ENCODE assay signal across 18 cellular contexts in genomic region chr15:73029003-73029527, GRCh38.
"Had no signal": no experiment of that assay in that cellular context is flagged by ENCODE, and none has a peak within 500 bp of the region (broad histone marks: within the 10 kb centered on the region; RNA-seq: fewer than 3 reads in every experiment).

No MANE protein-coding gene starts in this region.

- H3K27ac Mint-ChIP-seq: activated naive CD8-positive, alpha-beta T cell; naive thymus-derived CD4-positive, alpha-beta T cell; stimulated activated memory B cell treated with anti-CD40 and anti-IgM and Interleukin-4, amounts not matched to agents 10 μg/mL and 1 μg/mL and 100 μg/mL, for 72 hours; T-helper 1 cell treated with Interleukin-12 subunit alpha and Interleukin-12 subunit beta and Interleukin-4 antibody, amounts not matched to agents 30 μg/mL and 1 μg/mL, for 36 hours had no signal

- ATAC-seq: foreskin keratinocyte; left lung; naive thymus-derived CD4-positive, alpha-beta T cell; stimulated activated memory B cell treated with anti-CD40 and anti-IgM and Interleukin-4, amounts not matched to agents 10 μg/mL and 1 μg/mL and 100 μg/mL, for 72 hours had no signal

- H3K4me3 Mint-ChIP-seq: activated naive CD8-positive, alpha-beta T cell; naive thymus-derived CD4-positive, alpha-beta T cell; stimulated activated memory B cell treated with anti-CD40 and anti-IgM and Interleukin-4, amounts not matched to agents 10 μg/mL and 1 μg/mL and 100 μg/mL, for 72 hours; T-helper 1 cell treated with Interleukin-12 subunit alpha and Interleukin-12 subunit beta and Interleukin-4 antibody, amounts not matched to agents 30 μg/mL and 1 μg/mL, for 36 hours had no signal

- H3K36me3 ChIP-seq: cardiac muscle cell, left lung, spleen, thoracic aorta, upper lobe of left lung had no signal

- H3K79me2 ChIP-seq: hepatocyte had no signal

- H3K9me3 Mint-ChIP-seq: naive thymus-derived CD4-positive, alpha-beta T cell; stimulated activated memory B cell treated with anti-CD40 and anti-IgM and Interleukin-4, amounts not matched to agents 10 μg/mL and 1 μg/mL and 100 μg/mL, for 72 hours; T-helper 1 cell treated with Interleukin-12 subunit alpha and Interleukin-12 subunit beta and Interleukin-4 antibody, amounts not matched to agents 30 μg/mL and 1 μg/mL, for 36 hours had no signal

- H3K4me1 ChIP-seq: foreskin keratinocyte, left lung, spleen had no signal

- H3K4me3 ChIP-seq: cardiac muscle cell, hepatocyte, left lung, spleen, thoracic aorta, upper lobe of left lung had no signal

- H3K27ac ChIP-seq: cardiac muscle cell, epithelial cell of prostate, foreskin keratinocyte, hepatocyte, left lung, spleen, thoracic aorta, upper lobe of left lung had no signal

- H3K27me3 ChIP-seq: cardiac muscle cell, hepatocyte, upper lobe of left lung had no signal

- DNase-seq: activated CD4-positive, alpha-beta T cell treated with anti-CD3 and anti-CD28 coated beads, Interleukin-2, amount 50 U/mL, for 4 hours; activated gamma-delta T cell; amniotic stem cell; foreskin keratinocyte; kidney; left lung; mammary epithelial cell; naive thymus-derived CD4-positive, alpha-beta T cell; spleen; stimulated activated CD4-positive, alpha-beta T cell treated with anti-CD3 and anti-CD28 coated beads, Interleukin-4, amount 100 ng/mL, for 4 hours; upper lobe of left lung had no signal

- H2AFZ ChIP-seq: hepatocyte had no signal

- H3K4me2 ChIP-seq: hepatocyte had no signal

- H3K9me3 ChIP-seq: left lung, spleen, thoracic aorta, upper lobe of left lung had no signal

- H3K4me1 Mint-ChIP-seq: stimulated activated memory B cell treated with anti-CD40 and anti-IgM and Interleukin-4, amounts not matched to agents 10 μg/mL and 1 μg/mL and 100 μg/mL, for 72 hours had no signal

- H3K36me3 Mint-ChIP-seq: activated naive CD8-positive, alpha-beta T cell; naive thymus-derived CD4-positive, alpha-beta T cell; stimulated activated memory B cell treated with anti-CD40 and anti-IgM and Interleukin-4, amounts not matched to agents 10 μg/mL and 1 μg/mL and 100 μg/mL, for 72 hours had no signal
